In genomic region chr7:95440394-95441038, GRCh38 we compare ENCODE assay signal across 1 cellular context.
TF ChIP-seq lines count a peak whose summit lies in the region.

No MANE protein-coding gene starts in this region.

TF ChIP-seq in liver, 16 proteins besides CTCF, POLR2A, EP300 and RAD21 (continued from another document):
- peak; percentile 84 for TF ChIP-seq REST (IDR thresholded peaks at IDR 0.05)
